Comparison of ENCODE assay signal across 8 cellular contexts in genomic region chr6:52577778-52578473, GRCh38. TPM values are rescaled to one million over a fixed set of nuclear protein-coding genes. Genes with fewer than 3 reads are reported as not detected.
A peak's percentile ranks its signal among the peaks of the same experiment; 100 is the strongest.
DNase-seq lines count a peak whose midpoint lies in the region; ATAC-seq, FAIRE-seq and TF ChIP-seq lines count a peak whose summit lies in the region.

No MANE protein-coding gene starts in this region.

- peak overlapping the region; percentile 96 for H3K18ac ChIP-seq in IMR-90 (ENCODE audit: low read depth, low read length)

- peak overlapping the region; percentile 100 for H4K5ac ChIP-seq in IMR-90 (ENCODE audit: low read depth, low read length)

- H3K4me3 ChIP-seq in A549 (peak overlapping the region; percentile 69), IMR-90 (ENCODE audit: insufficient read depth, low read depth, low read length) (peak overlapping the region; percentile 93), astrocyte of the cerebellum (ENCODE audit: low read depth, low read length) (peak overlapping the region; percentile 54)

- dilution Hi-C loops in IMR-90 (cut with HindIII; ENCODE audit: low sequenced_read_pairs, unreplicated experiment): no loop called here

- H3K27me3 Mint-ChIP-seq in memory B cell: no peaks in the 10 kb centered on the region

- DNase-seq in A549 (ENCODE audit: low read depth in 1 of 2, low spot score in 1 of 2) (no peak), IMR-90 (no peak), astrocyte of the cerebellum (ENCODE audit: low read depth) (no peak), memory B cell (ENCODE audit: low spot score in 2 of 2) (no peak), NK-92 (lab: John Stamatoyannopoulos, UW; ENCODE audit: unreplicated experiment) (no peak), posterior cingulate gyrus (no peak), NCI-H187 (lab: John Stamatoyannopoulos, UW) (no peak), GDM1 (lab: John Stamatoyannopoulos, UW) (no peak)

- peak overlapping the region; percentile 90 for H4K91ac ChIP-seq in IMR-90 (ENCODE audit: insufficient read depth, low read depth, low read length)

- peak overlapping the region; percentile 67 for H2AK5ac ChIP-seq in IMR-90 (ENCODE audit: low read depth, low read length)

- peak overlapping the region; percentile 76 for H2AFZ ChIP-seq in IMR-90 (replicated peaks; ENCODE audit: low read length, poor library complexity)

- H3K56ac ChIP-seq in IMR-90 (ENCODE audit: extremely low read depth, insufficient read depth, low read length): peak overlapping the region; percentile 97

- peaks cover 33% of the 10 kb centered on the region for H4K20me1 ChIP-seq in IMR-90 (ENCODE audit: insufficient read depth, low read length)

- H3K9ac ChIP-seq in IMR-90 (ENCODE audit: low read depth, low read length): peak overlapping the region; percentile 96

- H2BK15ac ChIP-seq in IMR-90 (ENCODE audit: low read depth, low read length): 0 out of 3 replicates have a peak overlapping the region, but pooled peaks have one; percentile 43

- H3K4me1 ChIP-seq in A549 (peaks cover 36% of the 10 kb centered on the region), IMR-90 (ENCODE audit: control insufficient read depth, insufficient read depth, low read length) (peaks cover 13% of the 10 kb centered on the region)

- H3K9me1 ChIP-seq in IMR-90 (ENCODE audit: insufficient read depth, low read length): peaks cover 12% of the 10 kb centered on the region; the same call in 1 of the 2 replicates

- BruUV-seq in IMR-90 (replicated peaks; lab: Mats Ljungman, UMichigan): no TSS peak

- peak overlapping the region; percentile 87 for H2BK5ac ChIP-seq in IMR-90 (ENCODE audit: low read depth, low read length, poor library complexity, severe bottlenecking)

- H3K79me1 ChIP-seq in IMR-90 (ENCODE audit: low read depth in 1 of 2, low read length in 2 of 2): peaks cover 0 to 36% of the 10 kb centered on the region in 2 experiments; a peak in 3 of 4 replicates

- H3K14ac ChIP-seq in IMR-90 (replicated peaks; ENCODE audit: low read depth, low read length): peak overlapping the region; percentile 93

- no peak for TF ChIP-seq EP300 in A549 (IDR thresholded peaks at IDR 0.05)

- H3K23ac ChIP-seq in IMR-90 (ENCODE audit: low read depth, low read length): peak overlapping the region; percentile 93

- H3K36me3 Mint-ChIP-seq in memory B cell: peaks cover 16% of the 10 kb centered on the region

- TF ChIP-seq RAD21 in A549 (conservative IDR thresholded peaks at IDR 0.05 in 1 of 2, IDR thresholded peaks at IDR 0.05 in 1 of 2): no peak
- TF ChIP-seq RAD21 in IMR-90 (IDR thresholded peaks at IDR 0.05; ENCODE audit: low read length): no peak

- H3K27me3 ChIP-seq in IMR-90 (ENCODE audit: control insufficient read depth, insufficient read depth, low read length): no peaks in the 10 kb centered on the region

- POLR2A ChIA-PET in A549 (lab: Yijun Ruan, JAX): interaction anchor here (1.0 to 2.8 kb wide), 5 partner anchors 13 to 158 kb away, joined by 3 to 19 read pairs (median 7); partner anchors contain the start of gene EFHC1
- POLR2A ChIA-PET in IMR-90 (lab: Charles Lee; ENCODE audit: unreplicated experiment): interaction anchor here (0.8 kb wide), 1 partner anchor 158 kb away, joined by 6 read pairs; the partner anchor contains the start of gene EFHC1

- peak overlapping the region; percentile 86 for H3K4me2 ChIP-seq in A549
- peak overlapping the region; percentile 100 for H3K4me2 ChIP-seq in IMR-90 (ENCODE audit: low read depth, low read length)

- H3K9me3 Mint-ChIP-seq in memory B cell: no peaks in the 10 kb centered on the region

- WGBS in A549 (ENCODE audit: missing lambda C conversion rate): 76% methylated on average over 9 of the region's 9 CpGs
- WGBS in IMR-90 (ENCODE audit: extremely low coverage in 2 of 2, insufficient read length in 1 of 2), 2 experiments: no CpG with 5 or more reads among the region's 9 CpGs

- H3K9me3 ChIP-seq in A549 (no peaks in the 10 kb centered on the region), IMR-90 (ENCODE audit: control insufficient read depth, insufficient read depth, low read length) (no peaks in the 10 kb centered on the region)

- H2BK20ac ChIP-seq in IMR-90 (ENCODE audit: low read depth, low read length): no peak overlapping the region; the same call in 1 of the 2 replicates

- peak overlapping the region; percentile 95 for H3K4ac ChIP-seq in IMR-90 (ENCODE audit: low read depth, low read length)

- in situ Hi-C loops in IMR-90 (cut with MboI; ENCODE audit: low sequenced_read_pairs): loop anchor here (5.0 kb wide), 1 partner anchor 74 kb away; no protein-coding TSS in a partner anchor
- in situ Hi-C loops in astrocyte of the cerebellum (cut with HindIII; ENCODE audit: low sequenced_read_pairs): no loop called here

- peaks cover 2% of the 10 kb centered on the region; the same call in 1 of the 2 replicates for H3K36me3 ChIP-seq in IMR-90 (ENCODE audit: control insufficient read depth, insufficient read depth, low read length)

- TF ChIP-seq CTCF in A549 (IDR thresholded peaks at IDR 0.05): no peak
- TF ChIP-seq CTCF in IMR-90 (conservative IDR thresholded peaks at IDR 0.05; ENCODE audit: low read depth, low read length): no peak
- TF ChIP-seq CTCF in astrocyte of the cerebellum (IDR thresholded peaks at IDR 0.05; ENCODE audit: low read depth, low read length, missing control alignments): no peak

- H3K27ac Mint-ChIP-seq in memory B cell: peak overlapping the region; percentile 85

- H2BK120ac ChIP-seq in IMR-90 (ENCODE audit: low read depth, low read length): peak overlapping the region; percentile 58

- ATAC-seq in A549: no peak
- no peak for ATAC-seq in IMR-90 (ENCODE audit: low read depth)
- no peak for ATAC-seq in memory B cell (ENCODE audit: low read depth)

- H3K4me3 Mint-ChIP-seq in memory B cell: peak overlapping the region; percentile 86

- TF ChIP-seq POLR2A in A549 (IDR thresholded peaks at IDR 0.05; ENCODE audit: low read length) (no peak), IMR-90 (IDR thresholded peaks at IDR 0.05; ENCODE audit: low read depth, low read length) (no peak)

- intact Hi-C loops in IMR-90 (cut with micrococcal nuclease) (loop anchor here (2.0 kb wide), 2 partner anchors 61 to 75 kb away; no protein-coding TSS in a partner anchor), posterior cingulate gyrus (cut with DNase I) (loop anchor here (2.0 to 10.0 kb wide), 2 partner anchors 157 to 293 kb away; partner anchors contain the start of genes EFHC1 and MCM3)

- H3K27ac ChIP-seq in A549 (peak overlapping the region; percentile 95 to 100), IMR-90 (ENCODE audit: insufficient read depth, low read length) (peak overlapping the region; percentile 92)

- FAIRE-seq in A549 (lab: Jason Lieb, UNC): no peak

- CTCF ChIA-PET in A549 (lab: Yijun Ruan, JAX) (interaction anchor here (0.7 to 3.4 kb wide), 7 partner anchors 15 to 162 kb away, joined by 3 to 29 read pairs (median 5); no protein-coding TSS in a partner anchor), IMR-90 (lab: Yijun Ruan, JAX) (interaction anchor here (1.0 kb wide), 1 partner anchor 74 kb away, joined by 4 read pairs; no protein-coding TSS in a partner anchor)

- peak overlapping the region; percentile 34 for H2AK9ac ChIP-seq in IMR-90 (replicated peaks; ENCODE audit: low read depth, low read length, poor library complexity)

- H4K8ac ChIP-seq in IMR-90 (ENCODE audit: low read depth in 2 of 2, low read length in 2 of 2): peak overlapping the region; percentile 88 to 93

- H3K4me1 Mint-ChIP-seq in memory B cell: peaks cover 24% of the 10 kb centered on the region

TF ChIP-seq in A549, 52 proteins besides CTCF, POLR2A, EP300 and RAD21 (continues in another document):
- no peak for TF ChIP-seq NPAS2 (CRISPR knock-in tag; IDR thresholded peaks at IDR 0.05; ENCODE audit: borderline replicate concordance)
- TF ChIP-seq HEYL (CRISPR knock-in tag; IDR thresholded peaks at IDR 0.05): no peak
- no peak for TF ChIP-seq ESRRA (IDR thresholded peaks at IDR 0.05; ENCODE audit: borderline replicate concordance, low read length)
- no peak for TF ChIP-seq ZNF302 (CRISPR knock-in tag; IDR thresholded peaks at IDR 0.05)

TF ChIP-seq in IMR-90, 13 proteins besides CTCF, POLR2A, EP300 and RAD21:
- TF ChIP-seq SMC3 (IDR thresholded peaks at IDR 0.05; ENCODE audit: low read depth, low read length) (no peak), MAFK (IDR thresholded peaks at IDR 0.05; ENCODE audit: low read depth, low read length) (no peak)

RNA-seq across cellular contexts. Expression of gene TRAM2, which starts 1.1 kb away (rescaled TPM):
- polyA plus RNA-seq in A549 (2011; rRNA removed) (25.4 and 25.6 TPM in 2 replicates), A549 (2017; fragmentation: RNase III; extraction: RNeasy Plus Mini Kit Qiagen cat#74134 plus additional on column Dnase treatment) (16.4 to 18.9 TPM (median 18.9 TPM) in 3 replicates), IMR-90 (2012; rRNA removed) (94.2 and 95.7 TPM in 2 replicates)
- polyA plus RNA-seq in A549 (2012; cell fraction: cytosol; rRNA removed): 10.3 and 14.3 TPM in 2 replicates
- polyA plus RNA-seq in A549 (2012; cell fraction: nucleus; rRNA removed): 12.4 and 19.0 TPM in 2 replicates
- polyA minus RNA-seq in A549 (2011; rRNA and poly(A)+ RNA removed): 31.9 and 32.9 TPM in 2 replicates
- total RNA-seq in IMR-90 (2012; rRNA removed): 77.2 and 81.1 TPM in 2 replicates
- 51.8 and 52.7 TPM in 2 replicates for polyA plus RNA-seq in IMR-90 (2012; cell fraction: cytosol; rRNA removed)
- polyA plus RNA-seq in IMR-90 (2012; cell fraction: nucleus; rRNA removed; ENCODE audit: low replicate concordance): 86.8 and 207 TPM in 2 replicates
